In genomic region chr19:49453013-49453756, GRCh38 we compare ENCODE assay signal across 8 cellular contexts.
A peak's percentile ranks its signal among the peaks of the same experiment; 100 is the strongest.
DNase-seq lines count a peak whose midpoint lies in the region; ATAC-seq and TF ChIP-seq lines count a peak whose summit lies in the region.

Gene ALDH16A1 (plus strand): TSS chr19:49453225. CDS start chr19:49453332, 107 bp downstream.

- H3K4me3 ChIP-seq in AG09309 (ENCODE audit: control insufficient read depth, low read depth, low read length) = peak within 1 kb of the TSS; percentile 59

- ATAC-seq in GM19025 (IDR thresholded peaks at IDR 0.05; ENCODE audit: low read depth, unreplicated experiment) = peak; percentile 74
- peak; percentile 77 for ATAC-seq in HG03342 (IDR thresholded peaks at IDR 0.05; ENCODE audit: unreplicated experiment)
- ATAC-seq in central memory CD8-positive, alpha-beta T cell (replicated peaks; ENCODE audit: extremely low read depth, poor library complexity, severe bottlenecking) = peak; percentile 92

- no peaks in the 10 kb centered on the region for H3K9me3 Mint-ChIP-seq in central memory CD8-positive, alpha-beta T cell

- peak within 1 kb of the TSS; percentile 99 for H3K4me3 Mint-ChIP-seq in central memory CD8-positive, alpha-beta T cell

- peak; percentile 89 for DNase-seq in AG09309 (ENCODE audit: low read depth)
- DNase-seq in NCI-H446 (lab: John Stamatoyannopoulos, UW) = peak; percentile 98 to 99
- DNase-seq in activated CD4-positive, CD25-positive, alpha-beta regulatory T cell treated with anti-CD3 and anti-CD28 coated beads, Interleukin-2, amount 50 U/mL, for 16 hours (ENCODE audit: low read depth, low spot score) = peak; percentile 96
- peak; percentile 94 to 96 for DNase-seq in central memory CD8-positive, alpha-beta T cell (ENCODE audit: low spot score in 2 of 2)
- peak; percentile 98 for DNase-seq in islet precursor cell
- peak; percentile 95 to 97 (median 97) for DNase-seq in stimulated activated CD4-positive, alpha-beta T cell treated with anti-CD3 and anti-CD28 coated beads, Interleukin-12 subunit alpha, Interleukin-12 subunit beta, amount 100 ng/mL, for 48 hours (ENCODE audit: low read depth in 2 of 3, low spot score in 1 of 3)

- H3K27ac Mint-ChIP-seq in central memory CD8-positive, alpha-beta T cell (ENCODE audit: low read depth) = peak within 1 kb of the TSS; percentile 100

- peaks cover 32% of the 10 kb centered on the region for H3K36me3 Mint-ChIP-seq in central memory CD8-positive, alpha-beta T cell (ENCODE audit: insufficient read depth)

- H3K4me1 Mint-ChIP-seq in central memory CD8-positive, alpha-beta T cell = peaks cover 64% of the 10 kb centered on the region

- no peaks in the 10 kb centered on the region for H3K27me3 Mint-ChIP-seq in central memory CD8-positive, alpha-beta T cell

- TF ChIP-seq CTCF in AG09309 (IDR thresholded peaks at IDR 0.05; ENCODE audit: control insufficient read depth, insufficient read depth, low read depth, low read length, missing control alignments) = no peak

Comparison
In these comparisons a context has a peak if more than half of its experiments do, and no peak if none do; other contexts are left out.
1. Peak in every context shown above with its lines: DNase-seq, ATAC-seq and H3K4me3 ChIP-seq.